10 cellular contexts compared by ENCODE assay signal in genomic region chr4:48699470-48699869, GRCh38.
DNase-seq lines count a peak whose midpoint lies in the region; ATAC-seq, FAIRE-seq and TF ChIP-seq lines count a peak whose summit lies in the region.
"Had no signal": no experiment of that assay in that cellular context is flagged by ENCODE, and none has a peak within 500 bp of the region (broad histone marks: within the 10 kb centered on the region; RNA-seq: fewer than 3 reads in every experiment).

No MANE protein-coding gene starts in this region.

- H3K27ac ChIP-seq in GM23248 (peak overlapping the region; percentile 87), endothelial cell of umbilical vein (ENCODE audit: insufficient read depth, low read depth, low read length) (peak overlapping the region; percentile 85), parathyroid adenoma (peak overlapping the region; percentile 17), gastrocnemius medialis (no peak overlapping the region)
- H3K27ac ChIP-seq: ascending aorta, stomach had no signal

- H3K4me3 ChIP-seq in GM23248 (peak overlapping the region; percentile 48), endothelial cell of umbilical vein (replicated peaks in 1 of 3; ENCODE audit: insufficient read depth in 1 of 3, low read depth in 1 of 3, low read length in 3 of 3) (no peak overlapping the region), parathyroid adenoma (ENCODE audit: low read depth, low read length) (no peak overlapping the region), gastrocnemius medialis (no peak overlapping the region)
- H3K4me3 ChIP-seq: ascending aorta, skin epidermis, stomach had no signal

- H3K9me1 ChIP-seq in endothelial cell of umbilical vein (replicated peaks; ENCODE audit: control insufficient read depth, extremely low read depth, insufficient read depth, low read length), result no peaks in the 10 kb centered on the region

- H2AFZ ChIP-seq in GM23248 (no peak overlapping the region), endothelial cell of umbilical vein (ENCODE audit: low read depth, low read length) (no peak overlapping the region), parathyroid adenoma (no peak overlapping the region)

- peak; percentile 44 for DNase-seq in GM23248
- peak; percentile 2 for DNase-seq in NCI-H460 (ENCODE audit: extremely low read depth, low read depth)
- DNase-seq in endothelial cell of umbilical vein (ENCODE audit: low read depth, low spot score), result no peak
- DNase-seq in gastrocnemius medialis, result no peak
- DNase-seq in NCI-H1417 (lab: John Stamatoyannopoulos, UW), result no peak
- DNase-seq: stomach had no signal

- 13 to 43% methylated on average over 1 of the region's 1 CpG for WGBS in GM23248 (ENCODE audit: low coverage in 1 of 2, low lambda C conversion rate in 2 of 2, missing lambda C conversion rate in 2 of 2), 2 experiments

- no peaks in the 10 kb centered on the region for H3K9me3 ChIP-seq in GM23248 (ENCODE audit: low read depth)
- H3K9me3 ChIP-seq in endothelial cell of umbilical vein (replicated peaks; ENCODE audit: control insufficient read depth, insufficient read depth, low read length), result no peaks in the 10 kb centered on the region
- H3K9me3 ChIP-seq in parathyroid adenoma (ENCODE audit: control insufficient read depth, low read length), result no peaks in the 10 kb centered on the region
- no peaks in the 10 kb centered on the region for H3K9me3 ChIP-seq in gastrocnemius medialis
- H3K9me3 ChIP-seq: ascending aorta, stomach had no signal

- in situ Hi-C loops in GM23248 (cut with MboI), result no loop called here
- in situ Hi-C loops in gastrocnemius medialis (cut with MboI; ENCODE audit: low sequenced_read_pairs in 4 of 4), result no loop called here

- H3K9ac ChIP-seq in GM23248 (peak overlapping the region; percentile 66), endothelial cell of umbilical vein (replicated peaks; ENCODE audit: extremely low read depth, insufficient read depth, low read length) (peak overlapping the region; percentile 75), parathyroid adenoma (no peak overlapping the region)

- intact Hi-C loops in endothelial cell of umbilical vein (cut with micrococcal nuclease) (loop anchor here (1.0 to 10.0 kb wide), 3 partner anchors 23 to 135 kb away; partner anchors contain the start of genes FRYL and OCIAD1), gastrocnemius medialis (cut with DNase I; ENCODE audit: low total_unique reads) (loop anchor here (5.0 kb wide), 1 partner anchor 83 kb away; the partner anchor contains the start of gene FRYL)

- ATAC-seq in gastrocnemius medialis (no peak), GM21423 (IDR thresholded peaks at IDR 0.05; ENCODE audit: unreplicated experiment) (no peak)

- H4K20me1 ChIP-seq in GM23248 (ENCODE audit: insufficient read depth) (no peaks in the 10 kb centered on the region), endothelial cell of umbilical vein (replicated peaks; ENCODE audit: control insufficient read depth, extremely low read depth, insufficient read depth, low read length) (no peaks in the 10 kb centered on the region)

- no peak for TF ChIP-seq POLR2A in endothelial cell of umbilical vein (IDR thresholded peaks at IDR 0.05; ENCODE audit: low read depth, low read length)
- TF ChIP-seq POLR2A in gastrocnemius medialis (IDR thresholded peaks at IDR 0.05), result no peak

- H3F3A ChIP-seq in GM23248 (ENCODE audit: insufficient read depth), result peaks cover 35% of the 10 kb centered on the region

- no peak for TF ChIP-seq CTCF in endothelial cell of umbilical vein (IDR thresholded peaks at IDR 0.05; ENCODE audit: extremely low read depth in 1 of 2, insufficient read depth in 1 of 2, low read depth in 1 of 2, low read length in 2 of 2)
- no peak for TF ChIP-seq CTCF in parathyroid adenoma (IDR thresholded peaks at IDR 0.05)
- TF ChIP-seq CTCF in gastrocnemius medialis (IDR thresholded peaks at IDR 0.05 in 4 of 5, conservative IDR thresholded peaks at IDR 0.05 in 1 of 5), result no peak

- H3K36me3 ChIP-seq in GM23248 (ENCODE audit: low read depth) (no peaks in the 10 kb centered on the region), endothelial cell of umbilical vein (ENCODE audit: control insufficient read depth in 2 of 2, extremely low read depth in 1 of 2, insufficient read depth in 2 of 2, low read length in 2 of 2) (no peaks in the 10 kb centered on the region), parathyroid adenoma (ENCODE audit: control insufficient read depth, insufficient read depth, low read length) (no peaks in the 10 kb centered on the region), gastrocnemius medialis (no peaks in the 10 kb centered on the region)
- H3K36me3 ChIP-seq: ascending aorta, stomach had no signal

- BruUV-seq in endothelial cell of umbilical vein (replicated peaks; lab: Mats Ljungman, UMichigan), result TSS peak; percentile 90

- H3K4me1 ChIP-seq in GM23248 (ENCODE audit: insufficient read depth), result peaks cover 39% of the 10 kb centered on the region
- H3K4me1 ChIP-seq in endothelial cell of umbilical vein (ENCODE audit: control insufficient read depth, extremely low read depth, insufficient read depth, low read length), result peaks cover 28% of the 10 kb centered on the region
- peaks cover 9% of the 10 kb centered on the region for H3K4me1 ChIP-seq in parathyroid adenoma
- peaks cover 23 to 24% of the 10 kb centered on the region in 2 donors for H3K4me1 ChIP-seq in gastrocnemius medialis

- H3K27me3 ChIP-seq in GM23248 (replicated peaks; ENCODE audit: insufficient read depth) (no peaks in the 10 kb centered on the region), endothelial cell of umbilical vein (ENCODE audit: control insufficient read depth in 2 of 2, insufficient read depth in 2 of 2, low read length in 2 of 2) (no peaks in the 10 kb centered on the region), parathyroid adenoma (ENCODE audit: control insufficient read depth, insufficient read depth, low read length) (no peaks in the 10 kb centered on the region), gastrocnemius medialis (no peaks in the 10 kb centered on the region)
- H3K27me3 ChIP-seq: ascending aorta, stomach had no signal

- POLR2A ChIA-PET in endothelial cell of umbilical vein (lab: Charles Lee), result no interaction called here

- H3K79me2 ChIP-seq in GM23248 (ENCODE audit: insufficient read depth) (peaks cover 80% of the 10 kb centered on the region), endothelial cell of umbilical vein (ENCODE audit: control insufficient read depth, insufficient read depth, low read length) (peaks cover 58% of the 10 kb centered on the region), parathyroid adenoma (peaks cover 10% of the 10 kb centered on the region)

- H3K4me2 ChIP-seq in GM23248 (ENCODE audit: unreplicated experiment) (peak overlapping the region; percentile 77), endothelial cell of umbilical vein (ENCODE audit: insufficient read depth, low read length) (peak overlapping the region; percentile 64), parathyroid adenoma (ENCODE audit: low read length) (no peak overlapping the region)

- CTCF ChIA-PET in endothelial cell of umbilical vein (lab: Charles Lee), result interaction anchor here (1.2 to 4.9 kb wide), 4 partner anchors 11 to 121 kb away, joined by 3 to 20 read pairs (median 5); no protein-coding TSS in a partner anchor

- no peaks in the 10 kb centered on the region for H3K9me2 ChIP-seq in GM23248 (ENCODE audit: insufficient read depth)

- FAIRE-seq in endothelial cell of umbilical vein (lab: Jason Lieb, UNC), result no peak

- dilution Hi-C loops in endothelial cell of umbilical vein (cut with MboI; ENCODE audit: extremely low pct_ligation_motif_present, low sequenced_read_pairs), result no loop called here

TF ChIP-seq in endothelial cell of umbilical vein, 7 proteins besides CTCF, POLR2A, EP300 and RAD21:
- TF ChIP-seq JUN (IDR thresholded peaks at IDR 0.05; ENCODE audit: borderline replicate concordance, insufficient read depth, insufficient read length, low read depth) (no peak), FOS (IDR thresholded peaks at IDR 0.05; ENCODE audit: borderline replicate concordance, insufficient read depth, low read length) (no peak), POLR2AphosphoS5 (IDR thresholded peaks at IDR 0.05; ENCODE audit: insufficient read depth, low read depth, low read length) (no peak), MYC (IDR thresholded peaks at IDR 0.05; ENCODE audit: low read depth, low read length) (no peak), EZH2 (IDR thresholded peaks at IDR 0.05; ENCODE audit: borderline replicate concordance, low read depth, low read length, severe bottlenecking) (no peak), MAX (IDR thresholded peaks at IDR 0.05; ENCODE audit: insufficient read depth, insufficient read length) (no peak), GATA2 (IDR thresholded peaks at IDR 0.05; ENCODE audit: insufficient read depth, insufficient read length, low read depth, low read length) (no peak)

Comparison
In these comparisons a context has a peak if more than half of its experiments do, and no peak if none do; other contexts are left out.
1. DNase-seq: peak in GM23248 (single experiment) and NCI-H460 (single experiment); none in endothelial cell of umbilical vein (single experiment), gastrocnemius medialis (0 of 2) and NCI-H1417 (0 of 3).
2. H3K27ac ChIP-seq: peak in GM23248 (single experiment), endothelial cell of umbilical vein (single experiment) and parathyroid adenoma (single experiment); none in gastrocnemius medialis (0 of 4).